Comparison of ENCODE assay signal across 13 cellular contexts in the genomic region with DNA sequence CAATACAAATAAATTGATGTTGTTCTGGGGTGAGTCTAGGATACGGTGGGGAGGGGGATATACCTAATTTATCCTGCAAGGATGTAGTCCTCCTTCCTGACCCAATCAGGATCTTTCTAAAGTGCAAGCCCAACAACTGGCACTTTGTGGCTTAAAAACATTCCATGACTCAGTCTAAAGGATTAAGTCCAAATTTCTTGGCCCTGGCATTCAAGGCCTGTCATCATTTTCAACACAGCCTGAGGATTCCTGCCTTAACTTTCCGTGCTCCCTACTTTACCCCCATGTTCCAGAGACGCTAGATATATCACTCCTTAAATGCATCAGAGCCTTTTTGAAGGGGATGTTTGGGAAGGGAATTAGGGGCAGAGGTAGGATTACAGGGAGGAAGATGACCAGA. TPM values are rescaled to one million over a fixed set of nuclear protein-coding genes. Genes with fewer than 3 reads are reported as not detected.
DNase-seq lines count a peak whose midpoint lies in the region; TF ChIP-seq lines count a peak whose summit lies in the region.
"Had no signal": no experiment of that assay in that cellular context is flagged by ENCODE, and none has a peak within 500 bp of the region (broad histone marks: within the 10 kb centered on the region; RNA-seq: fewer than 3 reads in every experiment).

No MANE protein-coding gene starts in this region.

- in situ Hi-C loops in astrocyte of the spinal cord (cut with HindIII; ENCODE audit: low sequenced_read_pairs) = no loop called here
- in situ Hi-C loops in ACHN (cut with HindIII; ENCODE audit: low pct_ligation_motif_present, low pct_unique_long_range_greater_than_20kb, low sequenced_read_pairs) = no loop called here

- TF ChIP-seq CTCF in AG09309 (IDR thresholded peaks at IDR 0.05; ENCODE audit: control insufficient read depth, insufficient read depth, low read depth, low read length, missing control alignments) (no peak), astrocyte of the spinal cord (IDR thresholded peaks at IDR 0.05; ENCODE audit: low read depth, low read length) (no peak)

- H3K4me3 ChIP-seq in AG09309 (ENCODE audit: control insufficient read depth, low read depth, low read length) (no peak overlapping the region), astrocyte of the spinal cord (ENCODE audit: low read depth, low read length) (no peak overlapping the region)
- H3K4me3 ChIP-seq: left ventricle myocardium inferior had no signal

- DNase-seq in AG09309 (ENCODE audit: low read depth) = peak; percentile 56
- DNase-seq in GM04503 (ENCODE audit: low read depth) = peak; percentile 65
- DNase-seq in astrocyte of the spinal cord (ENCODE audit: low read depth, low spot score) = peak; percentile 40
- peak; percentile 0 for DNase-seq in mesenteric fat pad (ENCODE audit: low spot score)
- DNase-seq in UCSD-AML1 (lab: John Stamatoyannopoulos, UW; ENCODE audit: unreplicated experiment) = no peak
- no peak for DNase-seq in 8988T
- DNase-seq in stimulated activated CD4-positive, alpha-beta T cell treated with anti-CD3 and anti-CD28 coated beads, Interleukin-4, amount 100 ng/mL, for 1 hour = no peak
- no peak for DNase-seq in ACHN
- DNase-seq: activated CD4-positive, CD25-positive, alpha-beta regulatory T cell treated with anti-CD3 and anti-CD28 coated beads, Interleukin-2, amount 50 U/mL, for 72 hours; foreskin keratinocyte; left ventricle myocardium inferior; NCI-H446 had no signal

RNA-seq across cellular contexts. Expression of a gene that starts 1.0 kb away (rescaled TPM):
- total RNA-seq in mesenteric fat pad = not detected
- total RNA-seq: foreskin keratinocyte, left ventricle myocardium inferior, temporal lobe had no signal

RNA-seq across cellular contexts. Expression of a gene that starts 1.5 kb away (rescaled TPM):
- 6.7 TPM for total RNA-seq in mesenteric fat pad

RNA-seq across cellular contexts. Expression of a gene that starts 12.6 kb away (rescaled TPM):
- total RNA-seq in mesenteric fat pad = 42.7 TPM

RNA-seq across cellular contexts. Expression of a gene that starts 15.4 kb away (rescaled TPM):
- total RNA-seq in mesenteric fat pad = 0.61 TPM

RNA-seq across cellular contexts. Expression of a gene that starts 36.1 kb away (rescaled TPM):
- 23.2 TPM for total RNA-seq in mesenteric fat pad

Comparison
In these comparisons a context has a peak if more than half of its experiments do, and no peak if none do; other contexts are left out.
1. DNase-seq: peak in AG09309 (single experiment), GM04503 (single experiment), astrocyte of the spinal cord (single experiment) and mesenteric fat pad (single experiment); none in UCSD-AML1 (single experiment), 8988T (single experiment), stimulated activated CD4-positive, alpha-beta T cell treated with anti-CD3 and anti-CD28 coated beads, Interleukin-4, amount 100 ng/mL, for 1 hour (single experiment) and ACHN (single experiment).